ENCODE assay signal across 14 cellular contexts in genomic region chr7:155942226-155942950, GRCh38.
DNase-seq lines count a peak whose midpoint lies in the region; ATAC-seq and TF ChIP-seq lines count a peak whose summit lies in the region.
"Had no signal": no experiment of that assay in that cellular context is flagged by ENCODE, and none has a peak within 500 bp of the region (broad histone marks: within the 10 kb centered on the region; RNA-seq: fewer than 3 reads in every experiment).

No MANE protein-coding gene starts in this region.

- no peaks in the 10 kb centered on the region for H3K36me3 ChIP-seq in endodermal cell (ENCODE audit: control insufficient read depth, insufficient read depth, low read length)
- no peaks in the 10 kb centered on the region for H3K36me3 ChIP-seq in naive thymus-derived CD4-positive, alpha-beta T cell (ENCODE audit: control insufficient read depth in 2 of 3, insufficient read depth in 3 of 3, low read length in 3 of 3)
- H3K36me3 ChIP-seq in psoas muscle (ENCODE audit: insufficient read depth in 1 of 2, low read depth in 1 of 2) = no peaks in the 10 kb centered on the region

- no peak overlapping the region for H3K4me3 ChIP-seq in endodermal cell (ENCODE audit: low read length)
- no peak overlapping the region for H3K4me3 ChIP-seq in naive thymus-derived CD4-positive, alpha-beta T cell (ENCODE audit: low read length)
- no peak overlapping the region for H3K4me3 ChIP-seq in psoas muscle
- H3K4me3 ChIP-seq: GM23248 had no signal

- H3K9ac ChIP-seq in endodermal cell (ENCODE audit: extremely low read depth, low read length, poor library complexity, severe bottlenecking) = no peak overlapping the region
- H3K9ac ChIP-seq: GM23248 had no signal

- H3K4me1 Mint-ChIP-seq in chondrocyte (ENCODE audit: low read depth) (no peaks in the 10 kb centered on the region), endodermal cell (no peaks in the 10 kb centered on the region)
- H3K4me1 Mint-ChIP-seq in naive thymus-derived CD4-positive, alpha-beta T cell = peaks cover 0 to 18% (median 15%) of the 10 kb centered on the region in 7 donors
- no peaks in the 10 kb centered on the region for H3K4me1 Mint-ChIP-seq in stimulated activated effector memory CD8-positive, alpha-beta T cell treated with anti-CD3 and anti-CD28 coated beads, Interleukin-12 subunit alpha, Interleukin-12 subunit beta, amount 100 ng/mL, for 72 hours
- H3K4me1 Mint-ChIP-seq: B cell had no signal

- H3K27me3 ChIP-seq in endodermal cell (ENCODE audit: control insufficient read depth, insufficient read depth, low read length, poor library complexity, severe bottlenecking) = peaks cover 21% of the 10 kb centered on the region
- H3K27me3 ChIP-seq in naive thymus-derived CD4-positive, alpha-beta T cell (ENCODE audit: control insufficient read depth in 2 of 2, insufficient read depth in 2 of 2, low read length in 2 of 2) = no peaks in the 10 kb centered on the region
- peaks cover 0 to 2% (median 0%) of the 10 kb centered on the region in 3 donors for H3K27me3 ChIP-seq in psoas muscle (ENCODE audit: insufficient read depth in 3 of 3, low read length in 2 of 3)

- no peaks in the 10 kb centered on the region for H3K36me3 Mint-ChIP-seq in chondrocyte (ENCODE audit: low read depth)
- no peaks in the 10 kb centered on the region for H3K36me3 Mint-ChIP-seq in endodermal cell (ENCODE audit: low read depth)
- peaks cover 0 to 11% (median 4%) of the 10 kb centered on the region in 5 donors for H3K36me3 Mint-ChIP-seq in naive thymus-derived CD4-positive, alpha-beta T cell
- no peaks in the 10 kb centered on the region for H3K36me3 Mint-ChIP-seq in stimulated activated effector memory CD8-positive, alpha-beta T cell treated with anti-CD3 and anti-CD28 coated beads, Interleukin-12 subunit alpha, Interleukin-12 subunit beta, amount 100 ng/mL, for 72 hours

- H3K4me3 Mint-ChIP-seq in chondrocyte (ENCODE audit: unreplicated experiment) (no peak overlapping the region), endodermal cell (no peak overlapping the region)
- no peak overlapping the region for H3K4me3 Mint-ChIP-seq in naive thymus-derived CD4-positive, alpha-beta T cell
- H3K4me3 Mint-ChIP-seq in stimulated activated effector memory CD8-positive, alpha-beta T cell treated with anti-CD3 and anti-CD28 coated beads, Interleukin-12 subunit alpha, Interleukin-12 subunit beta, amount 100 ng/mL, for 72 hours = no peak overlapping the region
- H3K4me3 Mint-ChIP-seq: B cell; CD4-positive, alpha-beta T cell had no signal

- H3K4me1 ChIP-seq in endodermal cell (ENCODE audit: control insufficient read depth, insufficient read depth, low read length) = no peaks in the 10 kb centered on the region
- H3K4me1 ChIP-seq in naive thymus-derived CD4-positive, alpha-beta T cell (ENCODE audit: control insufficient read depth in 2 of 2, insufficient read depth in 2 of 2, low read length in 2 of 2) = no peaks in the 10 kb centered on the region
- H3K4me1 ChIP-seq in psoas muscle = no peaks in the 10 kb centered on the region

- WGBS in endodermal cell (ENCODE audit: insufficient coverage in 1 of 2, insufficient read length in 1 of 2), 2 experiments = 90 to 91% methylated on average over 15 to 20 of the region's 20 CpGs
- 76 to 82% (median 80%) methylated on average over 19 to 20 of the region's 20 CpGs for WGBS in psoas muscle, 3 donors

- POLR2A ChIA-PET in naive thymus-derived CD4-positive, alpha-beta T cell (lab: Charles Lee) = no interaction called here

- intact Hi-C loops in naive thymus-derived CD4-positive, alpha-beta T cell (cut with micrococcal nuclease) = no loop called here
- intact Hi-C loops in psoas muscle (cut with DNase I) = no loop called here

- H3K9me3 Mint-ChIP-seq in chondrocyte (ENCODE audit: low read depth) (peaks cover 19% of the 10 kb centered on the region), endodermal cell (peaks cover 20% of the 10 kb centered on the region)
- peaks cover 0 to 31% (median 9%) of the 10 kb centered on the region in 11 donors for H3K9me3 Mint-ChIP-seq in naive thymus-derived CD4-positive, alpha-beta T cell
- H3K9me3 Mint-ChIP-seq in stimulated activated effector memory CD8-positive, alpha-beta T cell treated with anti-CD3 and anti-CD28 coated beads, Interleukin-12 subunit alpha, Interleukin-12 subunit beta, amount 100 ng/mL, for 72 hours = peaks cover 5% of the 10 kb centered on the region

- CTCF ChIA-PET in naive thymus-derived CD4-positive, alpha-beta T cell (lab: Charles Lee) = no interaction called here

- peak; percentile 16 for ATAC-seq in naive thymus-derived CD4-positive, alpha-beta T cell
- ATAC-seq in stimulated activated effector memory CD8-positive, alpha-beta T cell treated with anti-CD3 and anti-CD28 coated beads, Interleukin-12 subunit alpha, Interleukin-12 subunit beta, amount 100 ng/mL, for 72 hours = peak; percentile 26
- ATAC-seq in psoas muscle = no peak

- H3K27ac ChIP-seq in endodermal cell (ENCODE audit: low read depth, low read length) (no peak overlapping the region), psoas muscle (no peak overlapping the region)
- no peak overlapping the region for H3K27ac ChIP-seq in naive thymus-derived CD4-positive, alpha-beta T cell (ENCODE audit: low read depth, low read length)
- H3K27ac ChIP-seq: GM23248 had no signal

- H3K27me3 Mint-ChIP-seq in chondrocyte (ENCODE audit: low read depth) = peaks cover 49% of the 10 kb centered on the region
- peaks cover 8% of the 10 kb centered on the region for H3K27me3 Mint-ChIP-seq in endodermal cell (ENCODE audit: insufficient read depth)
- peaks cover 0 to 18% (median 13%) of the 10 kb centered on the region in 5 donors for H3K27me3 Mint-ChIP-seq in naive thymus-derived CD4-positive, alpha-beta T cell

- DNase-seq in chondrocyte (ENCODE audit: low spot score) = peak; percentile 39
- peak; percentile 19 for DNase-seq in endodermal cell
- DNase-seq in naive thymus-derived CD4-positive, alpha-beta T cell = no peak
- DNase-seq in stimulated activated effector memory CD8-positive, alpha-beta T cell treated with anti-CD3 and anti-CD28 coated beads, Interleukin-12 subunit alpha, Interleukin-12 subunit beta, amount 100 ng/mL, for 72 hours (ENCODE audit: low spot score in 2 of 2) = no peak
- no peak for DNase-seq in NOMO-1 treated with DMSO at 0.1 percent for 48 hours (lab: John Stamatoyannopoulos, UW; ENCODE audit: unreplicated experiment)
- DNase-seq in psoas muscle = no peak
- DNase-seq in NCI-H187 treated with DMSO at 0.1 percent for 48 hours (lab: John Stamatoyannopoulos, UW) = no peak
- DNase-seq: C1 segment of cervical spinal cord; Calu3; CD4-positive, alpha-beta T cell; DMS 273 treated with DMSO at 0.1 percent for 48 hours; GM23248; H7 had no signal

- TF ChIP-seq CTCF in chondrocyte (IDR thresholded peaks at IDR 0.05) = no peak
- no peak for TF ChIP-seq CTCF in endodermal cell (conservative IDR thresholded peaks at IDR 0.05)
- no peak for TF ChIP-seq CTCF in psoas muscle (IDR thresholded peaks at IDR 0.05)

- H3K9me3 ChIP-seq in endodermal cell (ENCODE audit: control insufficient read depth, low read length) (peaks cover 11% of the 10 kb centered on the region), psoas muscle (peaks cover 4% of the 10 kb centered on the region)
- no peaks in the 10 kb centered on the region for H3K9me3 ChIP-seq in naive thymus-derived CD4-positive, alpha-beta T cell (ENCODE audit: control insufficient read depth in 2 of 3, low read length in 3 of 3)

- H3K27ac Mint-ChIP-seq in chondrocyte (ENCODE audit: unreplicated experiment) = no peak overlapping the region
- no peak overlapping the region for H3K27ac Mint-ChIP-seq in endodermal cell
- peak overlapping the region in 1 of 9 donors; percentile 8 for H3K27ac Mint-ChIP-seq in naive thymus-derived CD4-positive, alpha-beta T cell
- H3K27ac Mint-ChIP-seq in stimulated activated effector memory CD8-positive, alpha-beta T cell treated with anti-CD3 and anti-CD28 coated beads, Interleukin-12 subunit alpha, Interleukin-12 subunit beta, amount 100 ng/mL, for 72 hours = no peak overlapping the region
- H3K27ac Mint-ChIP-seq: B cell; CD4-positive, alpha-beta T cell had no signal

Comparison
In these comparisons a context has a peak if more than half of its experiments do, and no peak if none do; other contexts are left out.
1. DNase-seq: peak in chondrocyte (single experiment) and endodermal cell (single experiment); none in naive thymus-derived CD4-positive, alpha-beta T cell (0 of 9), stimulated activated effector memory CD8-positive, alpha-beta T cell treated with anti-CD3 and anti-CD28 coated beads, Interleukin-12 subunit alpha, Interleukin-12 subunit beta, amount 100 ng/mL, for 72 hours (0 of 2), NOMO-1 treated with DMSO at 0.1 percent for 48 hours (single experiment), psoas muscle (0 of 2) and NCI-H187 treated with DMSO at 0.1 percent for 48 hours (single experiment).
2. ATAC-seq: peak in naive thymus-derived CD4-positive, alpha-beta T cell (single experiment) and stimulated activated effector memory CD8-positive, alpha-beta T cell treated with anti-CD3 and anti-CD28 coated beads, Interleukin-12 subunit alpha, Interleukin-12 subunit beta, amount 100 ng/mL, for 72 hours (single experiment); none in psoas muscle (0 of 4).